Comparison of ENCODE assay signal across 17 cellular contexts in genomic region chr13:35699805-35700204, GRCh38.
DNase-seq lines count a peak whose midpoint lies in the region; ATAC-seq and TF ChIP-seq lines count a peak whose summit lies in the region.
"Had no signal": no experiment of that assay in that cellular context is flagged by ENCODE, and none has a peak within 500 bp of the region (broad histone marks: within the 10 kb centered on the region; RNA-seq: fewer than 3 reads in every experiment).

No MANE protein-coding gene starts in this region.

- POLR2A ChIA-PET in Caco-2 (lab: Charles Lee) = no interaction called here

- H3K4me1 Mint-ChIP-seq in Caco-2 (ENCODE audit: low read depth, unreplicated experiment) = peaks cover 6% of the 10 kb centered on the region

- no TSS peak for BruUV-seq in Caco-2 (replicated peaks; lab: Mats Ljungman, UMichigan)

- CTCF ChIA-PET in Caco-2 (lab: Charles Lee) = no interaction called here

- TF ChIP-seq POLR2A in vagina (IDR thresholded peaks at IDR 0.05) = no peak

- DNase-seq in cardiac septum (ENCODE audit: low spot score) (peak; percentile 51), right atrium auricular region (ENCODE audit: low spot score) (no peak), astrocyte of the spinal cord (ENCODE audit: low read depth, low spot score) (peak; percentile 56), vagina (ENCODE audit: extremely low spot score in 2 of 2) (no peak), DMS53 (lab: John Stamatoyannopoulos, UW) (no peak), Caco-2 (no peak)
- DNase-seq: ACHN; activated T-cell treated with anti-CD3 and anti-CD28 coated beads, Interleukin-2, amount 50 U/mL, for 4 hours; effector memory CD8-positive, alpha-beta T cell; glutamatergic neuron; Karpas-422; NCI-H2029 treated with DMSO at 0.1 percent for 48 hours; stimulated activated CD4-positive, alpha-beta T cell treated with anti-CD3 and anti-CD28 coated beads, Interleukin-15, amount 100 ng/mL, for 24 hours; upper lobe of left lung had no signal

- no peak overlapping the region for H3K4me3 Mint-ChIP-seq in Caco-2 (ENCODE audit: unreplicated experiment)
- H3K4me3 Mint-ChIP-seq: activated T-cell treated with anti-CD3 and anti-CD28 coated beads, Interleukin-2, amount 50 U/mL, for 4 hours; effector memory CD8-positive, alpha-beta T cell had no signal

- H3K36me3 Mint-ChIP-seq in Caco-2 (ENCODE audit: insufficient read depth, unreplicated experiment) = no peaks in the 10 kb centered on the region

- no peak overlapping the region for H3K27ac Mint-ChIP-seq in Caco-2 (ENCODE audit: unreplicated experiment)
- H3K27ac Mint-ChIP-seq: effector memory CD8-positive, alpha-beta T cell had no signal

- peaks cover 9% of the 10 kb centered on the region for H3K9me3 Mint-ChIP-seq in Caco-2 (ENCODE audit: unreplicated experiment)

- H3K9me3 ChIP-seq in right atrium auricular region (no peaks in the 10 kb centered on the region), muscle layer of duodenum (ENCODE audit: control insufficient read depth in 1 of 2, low read length in 2 of 2) (no peaks in the 10 kb centered on the region), vagina (no peaks in the 10 kb centered on the region), Caco-2 (no peaks in the 10 kb centered on the region)
- H3K9me3 ChIP-seq: upper lobe of left lung had no signal

- intact Hi-C loops in cardiac septum (cut with DNase I) = no loop called here
- intact Hi-C loops in vagina (cut with DNase I) = loop anchor here (5.0 kb wide), 1 partner anchor 1338 kb away; no protein-coding TSS in a partner anchor
- intact Hi-C loops in Caco-2 (cut with micrococcal nuclease; ENCODE audit: unreplicated experiment) = no loop called here

- no peak for ATAC-seq in GM21737 (IDR thresholded peaks at IDR 0.05; ENCODE audit: unreplicated experiment)
- ATAC-seq: activated CD4-positive, CD25-positive, alpha-beta regulatory T cell treated with anti-CD3 and anti-CD28 coated beads, Interleukin-2, amount 50 U/mL, for 24 hours; activated T-cell treated with anti-CD3 and anti-CD28 coated beads, Interleukin-2, amount 50 U/mL, for 4 hours; effector memory CD8-positive, alpha-beta T cell had no signal

- no peaks in the 10 kb centered on the region for H3K36me3 ChIP-seq in right atrium auricular region
- no peaks in the 10 kb centered on the region for H3K36me3 ChIP-seq in muscle layer of duodenum (ENCODE audit: control insufficient read depth in 1 of 2, insufficient read depth in 2 of 2, low read length in 2 of 2)
- H3K36me3 ChIP-seq in vagina = no peaks in the 10 kb centered on the region
- H3K36me3 ChIP-seq in Caco-2 (ENCODE audit: control insufficient read depth, insufficient read depth, low read length) = no peaks in the 10 kb centered on the region
- H3K36me3 ChIP-seq: upper lobe of left lung had no signal

- H3K4me1 ChIP-seq in right atrium auricular region = no peaks in the 10 kb centered on the region
- peaks cover 0 to 12% of the 10 kb centered on the region in 2 donors for H3K4me1 ChIP-seq in muscle layer of duodenum (ENCODE audit: control insufficient read depth in 1 of 2, insufficient read depth in 2 of 2, low read length in 2 of 2)
- H3K4me1 ChIP-seq in vagina = peaks cover 6% of the 10 kb centered on the region
- no peaks in the 10 kb centered on the region; the same call in 1 of the 2 replicates for H3K4me1 ChIP-seq in Caco-2
- H3K4me1 ChIP-seq: upper lobe of left lung had no signal

- no peak overlapping the region for H3K27ac ChIP-seq in right atrium auricular region
- peak overlapping the region; percentile 90 for H3K27ac ChIP-seq in muscle layer of duodenum (ENCODE audit: low read length)
- peak overlapping the region; percentile 51 for H3K27ac ChIP-seq in vagina
- H3K27ac ChIP-seq: upper lobe of left lung had no signal

- in situ Hi-C loops in astrocyte of the spinal cord (cut with HindIII; ENCODE audit: low sequenced_read_pairs) = no loop called here

- H3K27me3 ChIP-seq in right atrium auricular region = no peaks in the 10 kb centered on the region
- no peaks in the 10 kb centered on the region for H3K27me3 ChIP-seq in muscle layer of duodenum (ENCODE audit: low read depth, low read length)
- H3K27me3 ChIP-seq in vagina = no peaks in the 10 kb centered on the region
- no peaks in the 10 kb centered on the region for H3K27me3 ChIP-seq in Caco-2 (replicated peaks; ENCODE audit: control insufficient read depth, insufficient read depth, low read length)
- H3K27me3 ChIP-seq: upper lobe of left lung had no signal

- TF ChIP-seq CTCF in right atrium auricular region (IDR thresholded peaks at IDR 0.05) (no peak), astrocyte of the spinal cord (IDR thresholded peaks at IDR 0.05; ENCODE audit: low read depth, low read length) (no peak), vagina (IDR thresholded peaks at IDR 0.05) (no peak), Caco-2 (IDR thresholded peaks at IDR 0.05; ENCODE audit: insufficient read depth in 1 of 2, low read depth in 1 of 2, low read length in 1 of 2, severe bottlenecking in 1 of 2, unreplicated experiment in 1 of 2) (no peak)

- H3K27me3 Mint-ChIP-seq in Caco-2 (ENCODE audit: insufficient read depth, unreplicated experiment) = peaks cover 5% of the 10 kb centered on the region
- H3K27me3 Mint-ChIP-seq: effector memory CD8-positive, alpha-beta T cell had no signal

- H3K4me3 ChIP-seq in right atrium auricular region (no peak overlapping the region), astrocyte of the spinal cord (ENCODE audit: low read depth, low read length) (peak overlapping the region; percentile 14), muscle layer of duodenum (ENCODE audit: low read depth in 1 of 2, low read length in 2 of 2) (peak overlapping the region; percentile 32 to 47), vagina (peak overlapping the region; percentile 9 to 23), Caco-2 (ENCODE audit: low read depth, low read length) (no peak overlapping the region)
- H3K4me3 ChIP-seq: upper lobe of left lung had no signal

Comparison
In these comparisons a context has a peak if more than half of its experiments do, and no peak if none do; other contexts are left out.
1. DNase-seq: peak in cardiac septum (single experiment) and astrocyte of the spinal cord (single experiment); none in right atrium auricular region (single experiment), vagina (0 of 2), DMS53 (single experiment) and Caco-2 (0 of 2).
2. H3K27ac ChIP-seq: peak in muscle layer of duodenum (single experiment) and vagina (single experiment); none in right atrium auricular region (0 of 2).
3. H3K4me3 ChIP-seq: peak in astrocyte of the spinal cord (single experiment), muscle layer of duodenum (2 of 2) and vagina (2 of 2); none in right atrium auricular region (0 of 2) and Caco-2 (single experiment).